1 cellular context compared by ENCODE assay signal in genomic region chr17:64022631-64023063, GRCh38.
TF ChIP-seq lines count a peak whose summit lies in the region.

No MANE protein-coding gene starts in this region.

TF ChIP-seq in HepG2, 621 proteins besides CTCF, POLR2A, EP300 and RAD21:
- no peak for TF ChIP-seq ZNF646 (CRISPR knock-in tag; IDR thresholded peaks at IDR 0.05)
- no peak for TF ChIP-seq SOX6 (IDR thresholded peaks at IDR 0.05)
- TF ChIP-seq SOX6 (CRISPR knock-in tag; IDR thresholded peaks at IDR 0.05), result 0 out of 2 replicates have a peak, but pooled peaks have one; percentile 10
- peak; percentile 23; the same call in 1 of the 2 replicates for TF ChIP-seq HNF1B (CRISPR knock-in tag; IDR thresholded peaks at IDR 0.05)
- no peak for TF ChIP-seq GABPB1 (CRISPR knock-in tag; IDR thresholded peaks at IDR 0.05)
- TF ChIP-seq CEBPB (IDR thresholded peaks at IDR 0.05; ENCODE audit: borderline replicate concordance, low read depth, low read length), result peak; percentile 60; the same call in 1 of the 2 replicates
TF ChIP-seq in HepG2: peak in this region for 3.
